Comparison of ENCODE assay signal across 8 cellular contexts in genomic region chr6:44257007-44257752, GRCh38. TPM values are rescaled to one million over a fixed set of nuclear protein-coding genes. Genes with fewer than 3 reads are reported as not detected.
DNase-seq lines count a peak whose midpoint lies in the region; ATAC-seq lines count a peak whose summit lies in the region.

Gene SLC35B2, minus strand, starts transcription at chr6:44257528. Its CDS starts 118 bp downstream, at chr6:44257410.

- DNase-seq in GDM1 (lab: John Stamatoyannopoulos, UW) (peak; percentile 21), LHCN-M2 (ENCODE audit: low read depth) (peak; percentile 64), SW 1271 (lab: John Stamatoyannopoulos, UW) (peak; percentile 51 to 82), anterior cingulate cortex (lab: John Stamatoyannopoulos, UW) (peak in 57 of 58 donors; percentile 18 to 94 (median 87)), left ventricle myocardium superior (peak; percentile 81), posterior vena cava (ENCODE audit: low spot score) (peak; percentile 88)

- peak; percentile 43 for ATAC-seq in GM21825 (IDR thresholded peaks at IDR 0.05; ENCODE audit: unreplicated experiment)
- peak; percentile 80 for ATAC-seq in left ventricle myocardium superior
- no peak for ATAC-seq in HG03378 (IDR thresholded peaks at IDR 0.05; ENCODE audit: unreplicated experiment)

- intact Hi-C loops in left ventricle myocardium superior (cut with micrococcal nuclease) (no loop called here), posterior vena cava (cut with DNase I) (no loop called here)

RNA-seq across cellular contexts. Expression of gene SLC35B2, which starts in this region (rescaled TPM):
- 111 and 117 TPM in 2 replicates for total RNA-seq in LHCN-M2 (2014; rRNA removed)
- polyA plus RNA-seq in LHCN-M2 (2012), result 90.7 TPM
- 20.0 TPM for total RNA-seq in left ventricle myocardium superior
- 10 to 100 TPM; 23.1 to 28.9 TPM for total RNA-seq in posterior vena cava

Comparison
In these comparisons a context has a peak if more than half of its experiments do, and no peak if none do; other contexts are left out.
1. DNase-seq: peak in every context shown above with its lines; median percentile 88 in posterior vena cava; 87 in anterior cingulate cortex; 81 in left ventricle myocardium superior; 66 in SW 1271; 64 in LHCN-M2; 21 in GDM1.